8 cellular contexts compared by ENCODE assay signal in the genomic region with DNA sequence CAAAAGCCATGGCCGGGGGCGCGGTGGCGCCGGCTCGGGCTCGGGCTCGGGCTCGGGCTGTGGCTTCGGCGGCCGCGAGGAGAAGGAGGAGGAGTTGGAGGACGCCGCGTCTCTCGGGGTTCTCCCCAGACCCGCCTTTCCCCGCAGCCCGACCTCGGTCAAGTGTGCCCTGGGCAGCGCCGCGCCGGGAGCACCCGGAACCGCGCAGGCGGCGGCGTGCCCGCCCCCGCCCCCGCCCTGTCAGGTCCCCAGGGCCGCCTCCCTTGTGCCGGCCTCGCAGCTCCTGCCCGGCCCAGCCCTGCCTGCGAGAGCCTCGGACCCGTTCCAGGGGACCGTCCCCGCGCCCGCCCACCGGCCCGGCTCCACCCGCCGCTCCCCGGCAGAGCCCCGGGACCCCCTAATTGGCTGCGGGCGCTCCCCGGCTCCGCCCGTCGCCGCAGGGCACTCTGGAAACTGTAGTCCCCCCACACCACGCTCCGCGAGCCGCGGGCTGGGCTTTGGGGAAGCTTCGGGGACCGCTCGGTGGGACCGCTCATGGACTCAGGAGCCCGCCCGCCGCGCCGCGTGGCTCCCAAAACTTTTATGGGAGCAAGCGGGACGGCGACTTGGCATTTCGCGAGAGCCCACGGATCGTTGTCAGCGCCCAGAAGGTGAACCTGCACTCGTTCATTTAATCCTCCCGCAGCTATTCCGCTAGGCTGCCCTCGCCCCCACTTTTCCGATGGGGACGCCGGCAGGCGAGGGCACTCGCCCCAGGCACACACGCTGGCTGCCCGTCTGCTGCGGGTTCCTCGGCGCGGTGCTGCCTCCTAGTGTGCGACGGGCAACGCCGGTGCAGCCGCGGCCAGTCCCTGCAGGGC.
DNase-seq lines count a peak whose midpoint lies in the region; ATAC-seq and TF ChIP-seq lines count a peak whose summit lies in the region.

Gene STK10 (minus strand): TSS at position 192 of the 860 bp plus-strand sequence. CDS start 182 bp downstream, at position 10.

- peak; percentile 69 for TF ChIP-seq CTCF in AG10803 (conservative IDR thresholded peaks at IDR 0.05; ENCODE audit: low read length)

- TF ChIP-seq POLR2A in GM18951 (IDR thresholded peaks at IDR 0.05; ENCODE audit: extremely low read depth, insufficient read depth, insufficient read length): peak; percentile 70

- H3K4me3 ChIP-seq in AG10803 (ENCODE audit: low read length): peak within 1 kb of the TSS; percentile 94

- peak; percentile 67 for ATAC-seq in HG03175 (IDR thresholded peaks at IDR 0.05; ENCODE audit: unreplicated experiment)

- peak; percentile 93 for DNase-seq in AG10803 (ENCODE audit: low read depth)
- DNase-seq in NCI-H345 treated with DMSO at 0.1 percent for 48 hours (lab: John Stamatoyannopoulos, UW; ENCODE audit: unreplicated experiment): peak; percentile 80
- DNase-seq in activated CD4-positive, CD25-positive, alpha-beta regulatory T cell (lab: John Stamatoyannopoulos, UW): peak; percentile 75 to 85 (median 79)
- peak; percentile 89 for DNase-seq in central memory CD4-positive, alpha-beta T cell
- peak; percentile 91 for DNase-seq in iris pigment epithelial cell (ENCODE audit: low read depth)
- DNase-seq in stimulated activated CD4-positive, alpha-beta T cell treated with anti-CD3 and anti-CD28 coated beads, Interleukin-12 subunit alpha, Interleukin-12 subunit beta, amount 100 ng/mL, for 24 hours (ENCODE audit: low read depth in 2 of 2): peak; percentile 77 to 85

- in situ Hi-C loops in GM18951 (cut with MboI; ENCODE audit: low sequenced_read_pairs, unreplicated experiment): no loop called here

Comparison
In these comparisons a context has a peak if more than half of its experiments do, and no peak if none do; other contexts are left out.
1. Peak in every context shown above with its lines: DNase-seq, ATAC-seq and H3K4me3 ChIP-seq.